Comparison of ENCODE assay signal across 25 cellular contexts in the genomic region with DNA sequence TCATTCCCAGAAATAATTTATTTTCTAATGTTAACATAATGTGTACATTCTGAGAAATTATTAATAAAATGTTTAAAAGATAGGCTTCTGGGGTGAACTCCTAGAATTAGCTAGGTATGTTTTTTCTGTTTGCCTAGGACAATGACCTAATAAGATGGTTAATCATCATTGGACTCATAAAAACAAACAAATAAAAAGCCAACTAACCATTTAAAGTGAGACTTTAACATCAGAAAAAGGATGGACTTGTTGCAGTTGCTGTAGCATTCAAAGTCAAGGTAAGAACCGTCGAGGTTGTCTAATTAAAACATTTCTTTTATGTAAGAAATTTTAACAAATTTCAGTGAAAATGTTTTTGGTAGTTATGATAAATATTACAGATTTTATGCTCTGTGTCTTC. TPM values are rescaled to one million over a fixed set of nuclear protein-coding genes. Genes with fewer than 3 reads are reported as not detected.
DNase-seq lines count a peak whose midpoint lies in the region; ATAC-seq, FAIRE-seq and TF ChIP-seq lines count a peak whose summit lies in the region.
"Had no signal": no experiment of that assay in that cellular context is flagged by ENCODE, and none has a peak within 500 bp of the region (broad histone marks: within the 10 kb centered on the region; RNA-seq: fewer than 3 reads in every experiment).

A gene with protein sequence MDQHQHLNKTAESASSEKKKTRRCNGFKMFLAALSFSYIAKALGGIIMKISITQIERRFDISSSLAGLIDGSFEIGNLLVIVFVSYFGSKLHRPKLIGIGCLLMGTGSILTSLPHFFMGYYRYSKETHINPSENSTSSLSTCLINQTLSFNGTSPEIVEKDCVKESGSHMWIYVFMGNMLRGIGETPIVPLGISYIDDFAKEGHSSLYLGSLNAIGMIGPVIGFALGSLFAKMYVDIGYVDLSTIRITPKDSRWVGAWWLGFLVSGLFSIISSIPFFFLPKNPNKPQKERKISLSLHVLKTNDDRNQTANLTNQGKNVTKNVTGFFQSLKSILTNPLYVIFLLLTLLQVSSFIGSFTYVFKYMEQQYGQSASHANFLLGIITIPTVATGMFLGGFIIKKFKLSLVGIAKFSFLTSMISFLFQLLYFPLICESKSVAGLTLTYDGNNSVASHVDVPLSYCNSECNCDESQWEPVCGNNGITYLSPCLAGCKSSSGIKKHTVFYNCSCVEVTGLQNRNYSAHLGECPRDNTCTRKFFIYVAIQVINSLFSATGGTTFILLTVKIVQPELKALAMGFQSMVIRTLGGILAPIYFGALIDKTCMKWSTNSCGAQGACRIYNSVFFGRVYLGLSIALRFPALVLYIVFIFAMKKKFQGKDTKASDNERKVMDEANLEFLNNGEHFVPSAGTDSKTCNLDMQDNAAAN (plus strand): TSS at position 219 of the 400 bp plus-strand sequence. CDS start 5,034 bp downstream, outside the sequence.

- TF ChIP-seq RAD21 in A549 (conservative IDR thresholded peaks at IDR 0.05 in 1 of 2, IDR thresholded peaks at IDR 0.05 in 1 of 2), result no peak
- no peak for TF ChIP-seq RAD21 in SK-N-SH (IDR thresholded peaks at IDR 0.05; ENCODE audit: low read length)

- no peak for TF ChIP-seq CTCF in A549 (IDR thresholded peaks at IDR 0.05)
- TF ChIP-seq CTCF in PC-3 (conservative IDR thresholded peaks at IDR 0.05; ENCODE audit: low read depth, low read length), result no peak
- no peak for TF ChIP-seq CTCF in spleen (IDR thresholded peaks at IDR 0.05 in 8 of 11, conservative IDR thresholded peaks at IDR 0.05 in 3 of 11)
- TF ChIP-seq CTCF in SK-N-SH (IDR thresholded peaks at IDR 0.05), result no peak

- H3K9me2 ChIP-seq in PC-3 (replicated peaks; ENCODE audit: low read length) (no peaks in the 10 kb centered on the region), SK-N-SH (no peaks in the 10 kb centered on the region)

- H3K27me3 ChIP-seq in PC-3 (ENCODE audit: low read length) (no peaks in the 10 kb centered on the region), spleen (replicated peaks in 1 of 7) (no peaks in the 10 kb centered on the region), SK-N-SH (ENCODE audit: insufficient read depth) (no peaks in the 10 kb centered on the region)
- H3K27me3 ChIP-seq: BLaER1 treated with 17β-estradiol and CSF1 and Interleukin-3, amounts not matched to agents 10 nM and 100 nM had no signal

- CTCF ChIA-PET in A549 (lab: Yijun Ruan, JAX) (interaction anchor here (0.7 kb wide), 1 partner anchor 49 kb away, joined by 3 read pairs; no protein-coding TSS in a partner anchor), PC-3 (lab: Charles Lee) (interaction anchor here (0.7 kb wide), 1 partner anchor 95 kb away, joined by 4 read pairs; no protein-coding TSS in a partner anchor), SK-N-SH (lab: Yijun Ruan, JAX) (no interaction called here)

- intact Hi-C loops in PC-3 (cut with micrococcal nuclease), result loop anchor here (5.0 kb wide), 1 partner anchor 72 kb away; no protein-coding TSS in a partner anchor
- intact Hi-C loops in spleen (cut with DNase I; ENCODE audit: low total_unique reads), result no loop called here

- TF ChIP-seq POLR2A in A549 (IDR thresholded peaks at IDR 0.05; ENCODE audit: low read length) (no peak), spleen (IDR thresholded peaks at IDR 0.05) (no peak)

- H3K4me3 ChIP-seq in A549 (no peak within 1 kb of the TSS), PC-3 (ENCODE audit: low read length) (no peak within 1 kb of the TSS), spleen (no peak within 1 kb of the TSS), SK-N-SH (ENCODE audit: low read depth in 2 of 2, low read length in 1 of 2) (no peak within 1 kb of the TSS)
- H3K4me3 ChIP-seq: BLaER1 treated with 17β-estradiol and CSF1 and Interleukin-3, amounts not matched to agents 10 nM and 100 nM; GM23338 had no signal

- H3K79me2 ChIP-seq in PC-3 (ENCODE audit: low read length) (peaks cover 51% of the 10 kb centered on the region), SK-N-SH (ENCODE audit: insufficient read depth) (no peaks in the 10 kb centered on the region)

- POLR2A ChIA-PET in A549 (lab: Yijun Ruan, JAX), result no interaction called here
- POLR2A ChIA-PET in PC-3 (lab: Charles Lee; ENCODE audit: unreplicated experiment), result no interaction called here
- POLR2A ChIA-PET in SK-N-SH (lab: Yijun Ruan, JAX), result no interaction called here

- H4K20me1 ChIP-seq in PC-3 (ENCODE audit: low read length), result peaks cover 16% of the 10 kb centered on the region; the same call in 1 of the 2 replicates
- H4K20me1 ChIP-seq in SK-N-SH (ENCODE audit: insufficient read depth), result no peaks in the 10 kb centered on the region
- H4K20me1 ChIP-seq: BLaER1 treated with 17β-estradiol and CSF1 and Interleukin-3, amounts not matched to agents 10 nM and 100 nM had no signal

- H3K9ac ChIP-seq in PC-3 (ENCODE audit: low read length), result no peak within 1 kb of the TSS
- no peak within 1 kb of the TSS for H3K9ac ChIP-seq in SK-N-SH
- H3K9ac ChIP-seq: BLaER1 treated with 17β-estradiol and CSF1 and Interleukin-3, amounts not matched to agents 10 nM and 100 nM had no signal

- peaks cover 11% of the 10 kb centered on the region for H3K36me3 ChIP-seq in PC-3 (ENCODE audit: low read depth, low read length)
- H3K36me3 ChIP-seq in spleen, result no peaks in the 10 kb centered on the region
- H3K36me3 ChIP-seq in SK-N-SH (replicated peaks in 1 of 2; ENCODE audit: control insufficient read depth in 1 of 2, insufficient read depth in 2 of 2, low read length in 1 of 2), result no peaks in the 10 kb centered on the region
- H3K36me3 ChIP-seq: BE2C; BLaER1 treated with 17β-estradiol and CSF1 and Interleukin-3, amounts not matched to agents 10 nM and 100 nM had no signal

- no peak within 1 kb of the TSS for H2AFZ ChIP-seq in PC-3 (ENCODE audit: low read length)
- H2AFZ ChIP-seq in SK-N-SH (ENCODE audit: low read depth), result no peak within 1 kb of the TSS
- H2AFZ ChIP-seq: GM23338 had no signal

- no peak for ATAC-seq in A549
- ATAC-seq in PC-3, result peak; percentile 60
- ATAC-seq in left lobe of liver, result peak; percentile 37
- no peak for ATAC-seq in HG03175 (IDR thresholded peaks at IDR 0.05; ENCODE audit: unreplicated experiment)
- ATAC-seq: GM23338, HCT116 had no signal

- TF ChIP-seq EP300 in A549 (IDR thresholded peaks at IDR 0.05) (no peak), SK-N-SH (IDR thresholded peaks at IDR 0.05; ENCODE audit: borderline replicate concordance in 1 of 2, low read depth in 1 of 2, low read length in 1 of 2) (no peak)

- FAIRE-seq in A549 (lab: Jason Lieb, UNC), result no peak
- FAIRE-seq: A204.1, GM12891, GM18507 had no signal

- DNase-seq in A549 (ENCODE audit: low read depth in 1 of 2, low spot score in 1 of 2) (no peak), HT-29 (ENCODE audit: low spot score) (peak; percentile 19), PC-3 (peak; percentile 59), left lobe of liver (ENCODE audit: low spot score) (no peak), spleen (no peak), SK-N-SH (no peak)
- no peak for DNase-seq in activated effector memory CD4-positive, alpha-beta T cell treated with anti-CD3 and anti-CD28 coated beads, Interleukin-2, amount 50 U/mL, for 16 hours
- DNase-seq: ACHN; AML-193; BE2C; CD4-positive, alpha-beta T cell; CD8-positive, alpha-beta memory T cell; DMS53; DMS79 treated with DMSO at 0.1 percent for 48 hours; GF-D8; H9 had no signal

- peak within 1 kb of the TSS in 1 of 2 experiments; percentile 51; a peak in 3 of 6 replicates for H3K27ac ChIP-seq in A549
- H3K27ac ChIP-seq in PC-3 (ENCODE audit: low read length), result peak within 1 kb of the TSS; percentile 68
- no peak within 1 kb of the TSS for H3K27ac ChIP-seq in spleen
- no peak within 1 kb of the TSS for H3K27ac ChIP-seq in SK-N-SH (ENCODE audit: low read depth in 2 of 2, low read length in 1 of 2)

- 33% methylated on average over 2 of the region's 2 CpGs for WGBS in A549 (ENCODE audit: missing lambda C conversion rate)
- 88 to 99% (median 93%) methylated on average over 2 of the region's 2 CpGs for WGBS in spleen, 5 donors
- 52% methylated on average over 2 of the region's 2 CpGs for WGBS in SK-N-SH (ENCODE audit: low lambda C conversion rate)

- H3F3A ChIP-seq in PC-3 (ENCODE audit: low read length, unreplicated experiment) (no peaks in the 10 kb centered on the region), SK-N-SH (replicated peaks; ENCODE audit: insufficient read depth) (no peaks in the 10 kb centered on the region)

- H3K4me1 ChIP-seq in A549 (peaks cover 21% of the 10 kb centered on the region), PC-3 (ENCODE audit: insufficient read depth, low read length) (peaks cover 25% of the 10 kb centered on the region), spleen (no peaks in the 10 kb centered on the region), SK-N-SH (ENCODE audit: control insufficient read depth in 1 of 2, insufficient read depth in 2 of 2, low read depth in 1 of 2, low read length in 1 of 2) (no peaks in the 10 kb centered on the region)
- H3K4me1 ChIP-seq: BE2C had no signal

- H3K4me2 ChIP-seq in A549 (peak within 1 kb of the TSS; percentile 62), PC-3 (ENCODE audit: low read length) (peak within 1 kb of the TSS; percentile 67), SK-N-SH (no peak within 1 kb of the TSS)
- H3K4me2 ChIP-seq: GM23338 had no signal

- BruUV-seq in PC-3 (replicated peaks; lab: Mats Ljungman, UMichigan), result no TSS peak

- H3K9me3 ChIP-seq in A549, result no peaks in the 10 kb centered on the region
- no peaks in the 10 kb centered on the region for H3K9me3 ChIP-seq in PC-3 (ENCODE audit: low read length)
- peaks cover 0 to 16% (median 0%) of the 10 kb centered on the region in 8 donors for H3K9me3 ChIP-seq in spleen
- H3K9me3 ChIP-seq in SK-N-SH, result no peaks in the 10 kb centered on the region
- H3K9me3 ChIP-seq: BE2C had no signal

TF ChIP-seq in A549, 52 proteins besides CTCF, POLR2A, EP300 and RAD21 (continues in another document):
- TF ChIP-seq HOXB5 (CRISPR knock-in tag; IDR thresholded peaks at IDR 0.05) (no peak), ZFP36 (IDR thresholded peaks at IDR 0.05; ENCODE audit: borderline replicate concordance, partially characterized antibody) (no peak), HEYL (CRISPR knock-in tag; IDR thresholded peaks at IDR 0.05) (no peak)

TF ChIP-seq in SK-N-SH, 30 proteins besides CTCF, POLR2A, EP300 and RAD21 (continues in another document):
- TF ChIP-seq RXRA (IDR thresholded peaks at IDR 0.05; ENCODE audit: borderline replicate concordance, low read depth), result no peak
- no peak for TF ChIP-seq TCF12 (IDR thresholded peaks at IDR 0.05)
- no peak for TF ChIP-seq RFX5 (IDR thresholded peaks at IDR 0.05; ENCODE audit: low read length)
- no peak for TF ChIP-seq FOXJ3 (CRISPR knock-in tag; IDR thresholded peaks at IDR 0.05)

RNA-seq across cellular contexts. Expression of the gene that starts here (rescaled TPM):
- polyA plus RNA-seq in A549 (2011; rRNA removed) (52.3 and 73.8 TPM in 2 replicates), A549 (2017; fragmentation: RNase III; extraction: RNeasy Plus Mini Kit Qiagen cat#74134 plus additional on column Dnase treatment) (19.9 to 25.6 TPM (median 21.3 TPM) in 3 replicates), spleen (under 1 TPM in 1 of 3 donors, not detected in 2; 0.03 TPM), SK-N-SH (2012; rRNA removed) (not detected in 2 replicates)
- 5.4 and 6.2 TPM in 2 replicates for polyA plus RNA-seq in A549 (2012; cell fraction: cytosol; rRNA removed)
- polyA plus RNA-seq in A549 (2012; cell fraction: nucleus; rRNA removed), result 3.0 and 4.9 TPM in 2 replicates
- 14.6 and 14.8 TPM in 2 replicates for polyA minus RNA-seq in A549 (2011; rRNA and poly(A)+ RNA removed)
- 2.6 and 3.2 TPM in 2 replicates for total RNA-seq in HT-29 (2014; rRNA removed; shearing (Covaris generic))
- total RNA-seq in PC-3 (2014; rRNA removed) (13.2 and 14.2 TPM in 2 replicates), left lobe of liver (73.3 TPM), spleen (not detected)
- polyA plus RNA-seq in SK-N-SH (2012; cell fraction: cytosol; rRNA removed), result not detected in 2 replicates
- polyA plus RNA-seq in SK-N-SH (2012; cell fraction: nucleus; rRNA removed), result not detected in 2 replicates
- total RNA-seq: CD4-positive, alpha-beta T cell; CD8-positive, alpha-beta memory T cell; G401; H9 had no signal
- polyA plus RNA-seq: CD14-positive monocyte; CD8-positive, alpha-beta memory T cell; GM23338 had no signal

Comparison
In these comparisons a context has a peak if more than half of its experiments do, and no peak if none do; other contexts are left out.
1. ATAC-seq: peak in PC-3 (single experiment) and left lobe of liver (single experiment); none in A549 (0 of 2) and HG03175 (single experiment).
2. DNase-seq: peak in HT-29 (single experiment) and PC-3 (single experiment); none in A549 (0 of 2), left lobe of liver (single experiment), spleen (single experiment), activated effector memory CD4-positive, alpha-beta T cell treated with anti-CD3 and anti-CD28 coated beads, Interleukin-2, amount 50 U/mL, for 16 hours (single experiment) and SK-N-SH (single experiment).